ENCODE assay signal across 1 cellular context in the genomic region with DNA sequence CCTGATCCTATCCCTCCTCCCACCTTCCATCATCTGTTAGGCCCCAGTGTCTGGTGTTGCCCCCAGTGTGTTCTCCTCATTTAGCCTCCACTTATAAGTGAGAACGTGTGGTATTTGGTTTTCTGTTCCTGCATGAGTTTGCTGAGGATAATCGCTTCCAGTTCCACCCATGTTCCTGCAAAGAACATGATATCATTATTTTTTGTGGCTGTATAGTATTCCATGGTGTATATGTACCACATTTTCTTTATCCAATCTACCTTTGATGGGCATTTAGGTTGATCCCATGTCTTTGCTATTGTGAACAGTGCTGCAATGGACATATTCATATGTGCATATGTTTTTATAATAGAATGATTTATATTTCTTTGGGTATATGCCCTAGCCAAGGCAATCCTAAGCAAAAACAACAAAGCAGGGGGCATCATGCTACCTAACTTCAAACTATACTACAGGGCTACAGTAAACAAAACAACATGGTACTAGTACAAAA.
TF ChIP-seq lines count a peak whose summit lies in the region.

No MANE protein-coding gene starts in this region.

TF ChIP-seq in HCT116, 20 proteins besides CTCF, POLR2A, EP300 and RAD21:
- TF ChIP-seq SRF (IDR thresholded peaks at IDR 0.05; ENCODE audit: low read depth) (no peak), YY1 (IDR thresholded peaks at IDR 0.05; ENCODE audit: extremely low read depth, insufficient replicate concordance, low read depth, low read length) (no peak), TCF7L2 (IDR thresholded peaks at IDR 0.05; ENCODE audit: borderline replicate concordance, extremely low read depth, insufficient read depth, insufficient read length) (no peak), ZNF274 (IDR thresholded peaks at IDR 0.05; ENCODE audit: low read depth, low read length) (no peak), SIN3A (IDR thresholded peaks at IDR 0.05; ENCODE audit: low read depth) (no peak), EZH2 (IDR thresholded peaks at IDR 0.05) (no peak), EGR1 (IDR thresholded peaks at IDR 0.05; ENCODE audit: low read depth) (no peak), ELF1 (IDR thresholded peaks at IDR 0.05; ENCODE audit: borderline replicate concordance, low read depth) (no peak), CEBPB (IDR thresholded peaks at IDR 0.05; ENCODE audit: low read depth) (no peak), JUND (IDR thresholded peaks at IDR 0.05) (no peak), CBX3 (IDR thresholded peaks at IDR 0.05; ENCODE audit: low read depth) (no peak), POLR2AphosphoS5 (IDR thresholded peaks at IDR 0.05; ENCODE audit: low read depth, low read length) (no peak), SP1 (IDR thresholded peaks at IDR 0.05; ENCODE audit: low read depth) (no peak), FOSL1 (IDR thresholded peaks at IDR 0.05; ENCODE audit: low read depth) (no peak), EZH2phosphoT487 (IDR thresholded peaks at IDR 0.05; ENCODE audit: borderline replicate concordance) (no peak), REST (IDR thresholded peaks at IDR 0.05; ENCODE audit: low read depth) (no peak), ZFX (IDR thresholded peaks at IDR 0.05) (no peak)
- TF ChIP-seq, protein P1, sequence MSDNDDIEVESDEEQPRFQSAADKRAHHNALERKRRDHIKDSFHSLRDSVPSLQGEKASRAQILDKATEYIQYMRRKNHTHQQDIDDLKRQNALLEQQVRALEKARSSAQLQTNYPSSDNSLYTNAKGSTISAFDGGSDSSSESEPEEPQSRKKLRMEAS (IDR thresholded peaks at IDR 0.05) = no peak
- TF ChIP-seq, protein P2, sequence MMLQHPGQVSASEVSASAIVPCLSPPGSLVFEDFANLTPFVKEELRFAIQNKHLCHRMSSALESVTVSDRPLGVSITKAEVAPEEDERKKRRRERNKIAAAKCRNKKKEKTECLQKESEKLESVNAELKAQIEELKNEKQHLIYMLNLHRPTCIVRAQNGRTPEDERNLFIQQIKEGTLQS (IDR thresholded peaks at IDR 0.05) = no peak
TF ChIP-seq in HCT116: peak in this region for 0.
